ENCODE assay signal across 20 cellular contexts in the genomic region with DNA sequence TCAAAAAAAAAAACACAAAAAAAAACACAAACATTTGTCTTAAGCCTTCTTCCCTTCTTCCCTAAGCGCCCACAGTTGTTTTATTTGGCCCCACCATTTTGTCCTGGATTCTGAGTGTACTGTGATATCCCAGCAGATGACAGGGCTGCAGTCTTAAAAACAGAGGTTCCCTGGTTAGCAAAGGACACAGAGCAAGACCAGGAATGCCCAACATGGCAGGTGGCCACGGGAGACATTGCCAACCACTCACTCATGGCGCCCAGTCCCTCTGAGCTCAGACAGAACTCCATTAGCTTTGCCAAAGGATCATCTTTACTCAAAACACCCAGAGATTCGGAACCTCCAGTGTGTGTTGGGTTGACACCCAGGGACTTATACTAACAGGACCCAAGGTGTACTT.
"Had no signal": no experiment of that assay in that cellular context is flagged by ENCODE, and none has a peak within 500 bp of the region (broad histone marks: within the 10 kb centered on the region; RNA-seq: fewer than 3 reads in every experiment).

No MANE protein-coding gene starts in this region.

- ATAC-seq: left lobe of liver; lower lobe of right lung; natural killer cell treated with Interleukin-12 subunit alpha and Interleukin-12 subunit beta and Interleukin-15 and Interleukin-18, amount 100 ng/mL, for 72 hours; pancreas had no signal

- H3K4me3 ChIP-seq: colonic mucosa, esophagus squamous epithelium, lower lobe of right lung, pancreas, prostate gland, sigmoid colon, smooth muscle cell, thyroid gland, upper lobe of left lung, uterus had no signal

- H3K4me1 ChIP-seq: colonic mucosa, esophagus squamous epithelium, lower lobe of right lung, prostate gland, upper lobe of left lung, uterus had no signal

- DNase-seq: colonic mucosa; dermis blood vessel endothelial cell; esophagus squamous epithelium; foreskin fibroblast; hippocampal formation; kidney glomerular epithelial cell; lower lobe of right lung; occipital lobe; pancreas; retina; sigmoid colon; stimulated activated CD4-positive, alpha-beta T cell treated with anti-CD3 and anti-CD28 coated beads, Interleukin-2, amount 100 ng/mL, for 48 hours; stimulated activated naive CD4-positive, alpha-beta T cell treated with Interleukin-2 at 50 U/mL for 16 hours; thyroid gland; upper lobe of left lung; uterus had no signal

- H3K27me3 ChIP-seq: colonic mucosa, esophagus squamous epithelium, pancreas, sigmoid colon, thyroid gland, upper lobe of left lung, uterus had no signal

- H3K9me3 ChIP-seq: colonic mucosa, esophagus squamous epithelium, lower lobe of right lung, pancreas, prostate gland, sigmoid colon, thyroid gland, upper lobe of left lung, uterus had no signal

- H3K27ac ChIP-seq: colonic mucosa, esophagus squamous epithelium, lower lobe of right lung, pancreas, prostate gland, sigmoid colon, thyroid gland, upper lobe of left lung, uterus had no signal

- H3K36me3 ChIP-seq: colonic mucosa, esophagus squamous epithelium, lower lobe of right lung, pancreas, prostate gland, sigmoid colon, thyroid gland, upper lobe of left lung, uterus had no signal
